ENCODE assay signal across 8 cellular contexts in the genomic region with DNA sequence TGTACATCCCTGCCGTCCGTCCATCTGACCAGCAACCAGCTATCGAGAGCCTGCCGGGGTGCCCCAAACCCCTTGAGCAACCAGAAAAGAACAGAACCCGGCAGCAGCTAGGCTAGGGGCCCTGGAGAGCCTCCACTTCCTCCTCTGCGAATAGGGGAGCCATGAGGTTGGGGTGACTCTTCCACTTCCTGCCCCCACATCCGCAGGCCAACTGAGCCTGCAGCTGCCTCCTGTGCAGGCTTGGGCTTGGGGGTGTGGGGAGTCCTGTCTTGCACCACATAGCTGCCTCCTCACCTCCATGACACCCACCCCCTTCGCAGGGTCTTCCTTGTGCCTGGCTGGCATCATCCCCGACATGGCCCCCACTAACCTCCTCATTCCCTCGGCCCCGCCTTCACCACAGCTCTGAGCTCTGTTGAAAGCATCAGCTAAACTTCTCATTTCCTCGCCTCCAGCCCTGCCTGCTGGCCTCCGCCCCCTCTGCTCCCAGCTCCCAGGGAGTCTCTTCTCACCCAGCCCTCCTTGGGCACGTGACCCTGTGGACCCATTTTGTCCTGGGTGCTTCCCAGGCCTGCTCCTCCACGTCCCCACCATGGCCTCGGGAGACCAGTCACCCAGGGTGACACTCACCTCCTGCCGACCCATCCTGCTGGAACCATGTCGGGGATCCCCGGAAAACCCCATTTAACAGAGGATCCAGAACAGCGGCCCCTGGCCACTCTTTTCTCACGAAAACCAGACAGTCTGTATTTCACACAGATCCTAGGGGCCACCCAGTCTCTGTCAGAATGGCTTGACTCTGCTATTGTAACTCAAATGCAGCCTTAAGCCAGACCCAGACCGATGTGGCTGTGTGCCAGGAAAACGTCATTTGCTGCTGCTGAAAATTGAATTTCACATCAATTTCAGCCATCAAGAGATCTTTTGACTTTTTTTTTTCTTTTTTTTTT. TPM values are rescaled to one million over a fixed set of nuclear protein-coding genes. Genes with fewer than 3 reads are reported as not detected.
DNase-seq lines count a peak whose midpoint lies in the region; ATAC-seq, FAIRE-seq and TF ChIP-seq lines count a peak whose summit lies in the region.

No MANE protein-coding gene starts in this region.

- in situ Hi-C loops in HepG2 (cut with HindIII; ENCODE audit: extremely low pct_ligation_motif_present, low pct_unique_long_range_greater_than_20kb), result no loop called here

- H4K20me1 ChIP-seq in HepG2 (ENCODE audit: insufficient read depth, low read length), result no peaks in the 10 kb centered on the region

- TF ChIP-seq POLR2A in HepG2 (IDR thresholded peaks at IDR 0.05; ENCODE audit: insufficient read depth in 1 of 2, low read depth in 2 of 2, low read length in 2 of 2), result no peak

- 68% methylated on average over 23 of the region's 23 CpGs for WGBS in liver
- 93% methylated on average over 21 of the region's 23 CpGs for WGBS in HepG2 (ENCODE audit: low lambda C conversion rate)

- CTCF ChIA-PET in HepG2 (lab: Yijun Ruan, JAX; ENCODE audit: low intra/inter-chr PET ratio, low total read pairs), result no interaction called here

- no peak overlapping the region for H3K4me2 ChIP-seq in HepG2 (ENCODE audit: low read depth, low read length)

- no peak for FAIRE-seq in HepG2 (lab: Jason Lieb, UNC)

- no peaks in the 10 kb centered on the region for H3K79me2 ChIP-seq in HepG2 (ENCODE audit: insufficient read depth, low read length)

- H3K4me3 ChIP-seq in liver (ENCODE audit: low read depth in 1 of 3, low read length in 3 of 3) (no peak overlapping the region), HepG2 (replicated peaks in 1 of 3; ENCODE audit: insufficient read depth in 1 of 3, low read depth in 2 of 3, low read length in 3 of 3) (no peak overlapping the region), mononuclear cell (ENCODE audit: low read length) (peak overlapping the region; percentile 20)

- H3K36me3 ChIP-seq in liver (ENCODE audit: control insufficient read depth in 4 of 4, insufficient read depth in 3 of 4, low read depth in 1 of 4, low read length in 3 of 4) (no peaks in the 10 kb centered on the region), HepG2 (replicated peaks in 1 of 2; ENCODE audit: control insufficient read depth in 1 of 2, insufficient read depth in 2 of 2, low read length in 2 of 2) (no peaks in the 10 kb centered on the region; a peak in 2 of 5 replicates)

- H3K27me3 ChIP-seq in liver (ENCODE audit: control insufficient read depth in 4 of 4, insufficient read depth in 4 of 4, low read length in 3 of 4) (no peaks in the 10 kb centered on the region), HepG2 (ENCODE audit: control insufficient read depth in 1 of 2, insufficient read depth in 2 of 2, low read length in 2 of 2) (no peaks in the 10 kb centered on the region), mononuclear cell (ENCODE audit: insufficient read depth, low read length) (no peaks in the 10 kb centered on the region)

- no peak for ATAC-seq in HepG2
- ATAC-seq in HG03460 (IDR thresholded peaks at IDR 0.05; ENCODE audit: unreplicated experiment), result peak; percentile 55

- DNase-seq in HepG2 (ENCODE audit: low spot score) (no peak), glomerular visceral epithelial cell (ENCODE audit: extremely low spot score) (no peak)
- peak; percentile 59 for DNase-seq in activated CD4-positive, CD25-positive, alpha-beta regulatory T cell treated with anti-CD3 and anti-CD28 coated beads, Interleukin-2, amount 50 U/mL, for 16 hours (ENCODE audit: low read depth, low spot score)
- DNase-seq in central memory CD4-positive, alpha-beta T cell, result peak; percentile 85
- DNase-seq in stimulated activated CD8-positive, alpha-beta memory T cell treated with anti-CD3 and anti-CD28 coated beads, Interleukin-7, amount 100 ng/mL, for 24 hours (ENCODE audit: low read depth), result peak; percentile 43

- TF ChIP-seq EP300 in HepG2 (IDR thresholded peaks at IDR 0.05; ENCODE audit: low read depth in 2 of 2, low read length in 2 of 2) (no peak), HepG2 (CRISPR knock-in tag; IDR thresholded peaks at IDR 0.05; ENCODE audit: borderline replicate concordance) (no peak)

- H2AFZ ChIP-seq in HepG2 (ENCODE audit: low read length), result no peak overlapping the region

- H3K27ac ChIP-seq in liver (ENCODE audit: low read depth in 1 of 2, low read length in 2 of 2), result peak overlapping the region; percentile 60 to 61
- no peak overlapping the region for H3K27ac ChIP-seq in HepG2 (ENCODE audit: extremely low read length, insufficient read depth, low read length)

- intact Hi-C loops in HepG2 (cut with micrococcal nuclease; ENCODE audit: unreplicated experiment), result no loop called here

- H3K4me1 ChIP-seq in liver (ENCODE audit: control insufficient read depth in 4 of 4, insufficient read depth in 4 of 4, low read length in 3 of 4) (peaks cover 0 to 14% (median 6%) of the 10 kb centered on the region in 4 donors), HepG2 (ENCODE audit: insufficient read depth, low read length) (peaks cover 17% of the 10 kb centered on the region), mononuclear cell (ENCODE audit: insufficient read depth, low read length) (peaks cover 65% of the 10 kb centered on the region)

- TF ChIP-seq RAD21 in liver (IDR thresholded peaks at IDR 0.05), result no peak
- TF ChIP-seq RAD21 in HepG2 (CRISPR knock-in tag; IDR thresholded peaks at IDR 0.05), result no peak

- BruUV-seq in HepG2 (replicated peaks; lab: Mats Ljungman, UMichigan), result no TSS peak

- H3K9ac ChIP-seq in liver (ENCODE audit: low read depth in 1 of 2, low read length in 2 of 2) (peak overlapping the region in 1 of 2 donors; percentile 65), HepG2 (ENCODE audit: insufficient read depth, low read depth, low read length) (no peak overlapping the region)

- H3K9me3 ChIP-seq in liver (ENCODE audit: control insufficient read depth in 4 of 4, low read length in 3 of 4) (no peaks in the 10 kb centered on the region), HepG2 (ENCODE audit: low read length) (no peaks in the 10 kb centered on the region), mononuclear cell (ENCODE audit: low read depth, low read length) (no peaks in the 10 kb centered on the region)

- POLR2A ChIA-PET in HepG2 (lab: Yijun Ruan, JAX), result no interaction called here

- no peak for TF ChIP-seq CTCF in liver (IDR thresholded peaks at IDR 0.05; ENCODE audit: low read depth, low read length, missing input control)
- TF ChIP-seq CTCF in HepG2 (CRISPR knock-in tag; IDR thresholded peaks at IDR 0.05), result no peak

TF ChIP-seq in HepG2, 621 proteins besides CTCF, POLR2A, EP300 and RAD21 (continues in another document):
- no peak for TF ChIP-seq ZNF772 (CRISPR knock-in tag; IDR thresholded peaks at IDR 0.05)
- TF ChIP-seq DR1 (CRISPR knock-in tag; IDR thresholded peaks at IDR 0.05), result no peak

RNA-seq across cellular contexts. Expression of gene MYO9B, which starts 50.4 kb away (rescaled TPM):
- 10 to 100 TPM; 21.5 to 32.5 TPM for total RNA-seq in liver
- 10 to 100 TPM in 1 of 2 donors, 1 to 10 TPM in 1; 9.1 to 20.5 TPM for polyA plus RNA-seq in liver
- 14.1 and 18.0 TPM in 2 replicates for total RNA-seq in HepG2 (2016; rRNA removed; fragmentation: Illumina TruSeq; extraction: Trizol)
- 13.9 and 14.5 TPM in 2 replicates for total RNA-seq in HepG2 (2016; cell fraction: cytosol; rRNA removed; fragmentation: Illumina TruSeq; extraction: Trizol; ENCODE audit: low read depth)
- 10.1 and 18.6 TPM in 2 replicates for total RNA-seq in HepG2 (2016; cell fraction: insoluble cytoplasmic fraction; rRNA removed; fragmentation: Illumina TruSeq; extraction: Trizol)
- total RNA-seq in HepG2 (2016; cell fraction: membrane; rRNA removed; fragmentation: Illumina TruSeq; extraction: Trizol), result 10.7 and 11.5 TPM in 2 replicates
- total RNA-seq in HepG2 (2016; cell fraction: nucleus; rRNA removed; fragmentation: Illumina TruSeq; extraction: Trizol), result 22.1 and 24.4 TPM in 2 replicates
- polyA plus RNA-seq in HepG2 (2011; rRNA removed), result 18.3 and 23.4 TPM in 2 replicates
- polyA plus RNA-seq in HepG2 (2011; cell fraction: cytosol; rRNA removed), result 7.2 and 9.7 TPM in 2 replicates
- polyA plus RNA-seq in HepG2 (2011; cell fraction: nucleus; rRNA removed), result 169 and 196 TPM in 2 replicates
- 15.6 and 21.8 TPM in 2 replicates for polyA plus RNA-seq in HepG2 (2012)
- polyA plus RNA-seq in HepG2 (2016; cell fraction: cytosol; fragmentation: Illumina TruSeq; extraction: Trizol; ENCODE audit: low read depth), result 1.5 and 1.8 TPM in 2 replicates
- polyA plus RNA-seq in HepG2 (2016; cell fraction: insoluble cytoplasmic fraction; fragmentation: Illumina TruSeq; extraction: Trizol; ENCODE audit: low read depth), result 11.9 and 14.6 TPM in 2 replicates
- polyA plus RNA-seq in HepG2 (2016; cell fraction: membrane; fragmentation: Illumina TruSeq; extraction: Trizol; ENCODE audit: low read depth), result 3.6 and 3.7 TPM in 2 replicates
- 77.8 and 81.3 TPM in 2 replicates for polyA plus RNA-seq in HepG2 (2016; cell fraction: nucleus; fragmentation: Illumina TruSeq; extraction: Trizol; ENCODE audit: insufficient read depth, low read depth)
- polyA minus RNA-seq in HepG2 (2011; rRNA and poly(A)+ RNA removed; ENCODE audit: low replicate concordance), result 28.0 and 67.0 TPM in 2 replicates
- 11.5 and 11.6 TPM in 2 replicates for polyA minus RNA-seq in HepG2 (2011; cell fraction: cytosol; rRNA and poly(A)+ RNA removed)
- 37.3 and 38.0 TPM in 2 replicates for polyA minus RNA-seq in HepG2 (2011; cell fraction: nucleus; rRNA and poly(A)+ RNA removed)
- 197 TPM for total RNA-seq in mononuclear cell

RNA-seq across cellular contexts. Expression of gene HAUS8, which starts 50.8 kb away (rescaled TPM):
- total RNA-seq in liver (1 to 10 TPM; 3.3 to 5.7 TPM), HepG2 (2016; rRNA removed; fragmentation: Illumina TruSeq; extraction: Trizol) (17.5 and 19.1 TPM in 2 replicates), mononuclear cell (9.3 TPM)
- polyA plus RNA-seq in liver (1 to 10 TPM; 3.3 to 4.2 TPM), HepG2 (2011; rRNA removed) (7.1 and 7.8 TPM in 2 replicates)
- total RNA-seq in HepG2 (2016; cell fraction: cytosol; rRNA removed; fragmentation: Illumina TruSeq; extraction: Trizol; ENCODE audit: low read depth), result 7.9 and 8.8 TPM in 2 replicates
- 17.4 and 19.5 TPM in 2 replicates for total RNA-seq in HepG2 (2016; cell fraction: insoluble cytoplasmic fraction; rRNA removed; fragmentation: Illumina TruSeq; extraction: Trizol)
- 10.4 and 12.6 TPM in 2 replicates for total RNA-seq in HepG2 (2016; cell fraction: membrane; rRNA removed; fragmentation: Illumina TruSeq; extraction: Trizol)
- total RNA-seq in HepG2 (2016; cell fraction: nucleus; rRNA removed; fragmentation: Illumina TruSeq; extraction: Trizol), result 10.9 and 13.5 TPM in 2 replicates
- polyA plus RNA-seq in HepG2 (2011; cell fraction: cytosol; rRNA removed), result 4.3 and 7.7 TPM in 2 replicates
- polyA plus RNA-seq in HepG2 (2011; cell fraction: nucleus; rRNA removed), result 9.4 and 9.9 TPM in 2 replicates
- polyA plus RNA-seq in HepG2 (2012), result 5.2 and 6.2 TPM in 2 replicates
- 4.1 and 4.3 TPM in 2 replicates for polyA plus RNA-seq in HepG2 (2016; cell fraction: cytosol; fragmentation: Illumina TruSeq; extraction: Trizol; ENCODE audit: low read depth)
- 20.4 and 22.5 TPM in 2 replicates for polyA plus RNA-seq in HepG2 (2016; cell fraction: insoluble cytoplasmic fraction; fragmentation: Illumina TruSeq; extraction: Trizol; ENCODE audit: low read depth)
- polyA plus RNA-seq in HepG2 (2016; cell fraction: membrane; fragmentation: Illumina TruSeq; extraction: Trizol; ENCODE audit: low read depth), result 5.6 and 9.6 TPM in 2 replicates
- 26.2 and 30.0 TPM in 2 replicates for polyA plus RNA-seq in HepG2 (2016; cell fraction: nucleus; fragmentation: Illumina TruSeq; extraction: Trizol; ENCODE audit: insufficient read depth, low read depth)
- 6.4 and 32.7 TPM in 2 replicates for polyA minus RNA-seq in HepG2 (2011; rRNA and poly(A)+ RNA removed; ENCODE audit: low replicate concordance)
- polyA minus RNA-seq in HepG2 (2011; cell fraction: cytosol; rRNA and poly(A)+ RNA removed), result 2.3 and 4.7 TPM in 2 replicates
- polyA minus RNA-seq in HepG2 (2011; cell fraction: nucleus; rRNA and poly(A)+ RNA removed), result 3.7 and 4.2 TPM in 2 replicates

Comparison
In these comparisons a context has a peak if more than half of its experiments do, and no peak if none do; other contexts are left out.
1. DNase-seq: peak in activated CD4-positive, CD25-positive, alpha-beta regulatory T cell treated with anti-CD3 and anti-CD28 coated beads, Interleukin-2, amount 50 U/mL, for 16 hours (single experiment), central memory CD4-positive, alpha-beta T cell (single experiment) and stimulated activated CD8-positive, alpha-beta memory T cell treated with anti-CD3 and anti-CD28 coated beads, Interleukin-7, amount 100 ng/mL, for 24 hours (single experiment); none in HepG2 (single experiment) and glomerular visceral epithelial cell (single experiment).